In the genomic region with DNA sequence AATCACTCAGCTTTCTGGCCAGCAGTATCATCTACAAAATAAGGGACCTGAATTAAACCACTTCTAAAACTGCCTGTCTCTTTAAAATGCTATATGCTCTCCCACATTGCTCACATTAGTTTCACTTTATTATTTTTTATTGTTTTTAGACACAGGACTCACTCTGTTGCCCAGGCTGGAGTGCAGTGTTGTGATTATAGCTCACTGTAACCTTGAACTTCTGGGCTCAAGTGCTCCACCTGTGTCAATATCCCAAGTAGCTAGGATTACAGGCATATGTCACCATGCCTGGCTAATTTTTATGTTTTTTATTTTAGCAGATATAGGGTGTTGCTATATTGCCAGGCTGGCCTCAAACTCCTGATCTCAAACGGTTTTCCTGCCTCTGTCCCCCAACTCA, we compare ENCODE assay signal across 24 cellular contexts.
A peak's percentile ranks its signal among the peaks of the same experiment; 100 is the strongest.
DNase-seq lines count a peak whose midpoint lies in the region; ATAC-seq and TF ChIP-seq lines count a peak whose summit lies in the region.
"Had no signal": no experiment of that assay in that cellular context is flagged by ENCODE, and none has a peak within 500 bp of the region (broad histone marks: within the 10 kb centered on the region; RNA-seq: fewer than 3 reads in every experiment).

No MANE protein-coding gene starts in this region.

- peak overlapping the region in 3 of 4 donors; percentile 10 to 21 (median 18) for H3K27ac ChIP-seq in body of pancreas
- H3K27ac ChIP-seq in ascending aorta = no peak overlapping the region
- H3K27ac ChIP-seq: BLaER1 treated with 17β-estradiol and CSF1 and Interleukin-3, amounts not matched to agents 10 nM and 100 nM; Peyer's patch; VCaP had no signal

- peaks cover 38% of the 10 kb centered on the region for H3K4me1 ChIP-seq in body of pancreas
- H3K4me1 ChIP-seq in ascending aorta = no peaks in the 10 kb centered on the region
- H3K4me1 ChIP-seq: BLaER1 treated with 17β-estradiol and CSF1 and Interleukin-3, amounts not matched to agents 10 nM and 100 nM; Peyer's patch had no signal

- 27 to 34% methylated on average over 1 of the region's 1 CpG for WGBS in body of pancreas, 2 donors

- H3K4me3 Mint-ChIP-seq in activated T-helper 17 cell treated with anti-CD3 and anti-CD28 coated beads, Interleukin-2, amount 50 U/mL, for 72 hours = no peak overlapping the region
- H3K4me3 Mint-ChIP-seq: activated naive CD8-positive, alpha-beta T cell treated with anti-CD3 and anti-CD28 coated beads, Interleukin-2, amount 50 U/mL, for 24 hours; nephron had no signal

- TF ChIP-seq POLR2A in body of pancreas (IDR thresholded peaks at IDR 0.05) = no peak

- peak; percentile 96 for ATAC-seq in body of pancreas
- no peak for ATAC-seq in activated T-helper 17 cell treated with anti-CD3 and anti-CD28 coated beads, Interleukin-2, amount 50 U/mL, for 72 hours (replicated peaks)
- ATAC-seq: activated naive CD8-positive, alpha-beta T cell treated with anti-CD3 and anti-CD28 coated beads, Interleukin-2, amount 50 U/mL, for 24 hours; left cardiac atrium; sciatic nerve had no signal

- DNase-seq in NCI-H82 (lab: John Stamatoyannopoulos, UW) = peak; percentile 17
- DNase-seq in NCI-H82 treated with DMSO at 0.1 percent for 48 hours (lab: John Stamatoyannopoulos, UW; ENCODE audit: unreplicated experiment) = no peak
- peak; percentile 3 for DNase-seq in NCI-H345 treated with DMSO at 0.1 percent for 48 hours (lab: John Stamatoyannopoulos, UW; ENCODE audit: unreplicated experiment)
- DNase-seq in body of pancreas = peak; percentile 54 to 77 (median 63)
- DNase-seq in ecto neural progenitor cell (ENCODE audit: low spot score) = no peak
- no peak for DNase-seq in ascending aorta (ENCODE audit: low spot score in 2 of 2)
- no peak for DNase-seq in ureter (ENCODE audit: low spot score)
- DNase-seq: activated CD8-positive, alpha-beta memory T cell treated with anti-CD3 and anti-CD28 coated beads, Interleukin-2, amount 50 U/mL, for 48 hours; activated effector memory CD4-positive, alpha-beta T cell treated with anti-CD3 and anti-CD28 coated beads, Interleukin-2, amount 50 U/mL, for 16 hours; activated naive CD8-positive, alpha-beta T cell treated with anti-CD3 and anti-CD28 coated beads, Interleukin-2, amount 50 U/mL, for 24 hours; cortex of kidney; GDM1; GOT3; KBM-7; left cardiac atrium; midbrain; NCI-H526; Peyer's patch; T-helper 2 cell had no signal

- no peaks in the 10 kb centered on the region for H3K4me1 Mint-ChIP-seq in activated T-helper 17 cell treated with anti-CD3 and anti-CD28 coated beads, Interleukin-2, amount 50 U/mL, for 72 hours
- H3K4me1 Mint-ChIP-seq: activated naive CD8-positive, alpha-beta T cell treated with anti-CD3 and anti-CD28 coated beads, Interleukin-2, amount 50 U/mL, for 24 hours had no signal

- peaks cover 4% of the 10 kb centered on the region for H3K9me3 Mint-ChIP-seq in activated T-helper 17 cell treated with anti-CD3 and anti-CD28 coated beads, Interleukin-2, amount 50 U/mL, for 72 hours
- H3K9me3 Mint-ChIP-seq: activated naive CD8-positive, alpha-beta T cell treated with anti-CD3 and anti-CD28 coated beads, Interleukin-2, amount 50 U/mL, for 24 hours; nephron had no signal

- H3K27me3 ChIP-seq in body of pancreas (no peaks in the 10 kb centered on the region), ascending aorta (no peaks in the 10 kb centered on the region)
- H3K27me3 ChIP-seq: BLaER1 treated with 17β-estradiol and CSF1 and Interleukin-3, amounts not matched to agents 10 nM and 100 nM; Peyer's patch had no signal

- H3K4me3 ChIP-seq in body of pancreas (no peak overlapping the region), ascending aorta (no peak overlapping the region)
- H3K4me3 ChIP-seq: BLaER1 treated with 17β-estradiol and CSF1 and Interleukin-3, amounts not matched to agents 10 nM and 100 nM; Peyer's patch had no signal

- H3K36me3 ChIP-seq in body of pancreas (replicated peaks in 1 of 2; ENCODE audit: insufficient read depth in 1 of 2, low read depth in 2 of 2) = no peaks in the 10 kb centered on the region
- H3K36me3 ChIP-seq in ascending aorta = no peaks in the 10 kb centered on the region
- H3K36me3 ChIP-seq: BLaER1 treated with 17β-estradiol and CSF1 and Interleukin-3, amounts not matched to agents 10 nM and 100 nM; Peyer's patch had no signal

- no peaks in the 10 kb centered on the region for H3K36me3 Mint-ChIP-seq in activated T-helper 17 cell treated with anti-CD3 and anti-CD28 coated beads, Interleukin-2, amount 50 U/mL, for 72 hours (ENCODE audit: low read depth)

- H3K27me3 Mint-ChIP-seq in activated T-helper 17 cell treated with anti-CD3 and anti-CD28 coated beads, Interleukin-2, amount 50 U/mL, for 72 hours = no peaks in the 10 kb centered on the region
- H3K27me3 Mint-ChIP-seq: activated naive CD8-positive, alpha-beta T cell treated with anti-CD3 and anti-CD28 coated beads, Interleukin-2, amount 50 U/mL, for 24 hours had no signal

- H3K27ac Mint-ChIP-seq in activated T-helper 17 cell treated with anti-CD3 and anti-CD28 coated beads, Interleukin-2, amount 50 U/mL, for 72 hours = no peak overlapping the region
- H3K27ac Mint-ChIP-seq: activated naive CD8-positive, alpha-beta T cell treated with anti-CD3 and anti-CD28 coated beads, Interleukin-2, amount 50 U/mL, for 24 hours; nephron had no signal

- H3K9me3 ChIP-seq in body of pancreas (no peaks in the 10 kb centered on the region), ascending aorta (no peaks in the 10 kb centered on the region)
- H3K9me3 ChIP-seq: BLaER1 treated with 17β-estradiol and CSF1 and Interleukin-3, amounts not matched to agents 10 nM and 100 nM; Peyer's patch had no signal

- intact Hi-C loops in body of pancreas (cut with DNase I) (no loop called here), ascending aorta (cut with DNase I) (no loop called here)

- no peak for TF ChIP-seq CTCF in body of pancreas (IDR thresholded peaks at IDR 0.05)
- TF ChIP-seq CTCF in ascending aorta (IDR thresholded peaks at IDR 0.05) = no peak

Comparison
In these comparisons a context has a peak if more than half of its experiments do, and no peak if none do; other contexts are left out.
1. DNase-seq: peak in NCI-H82 (single experiment), NCI-H345 treated with DMSO at 0.1 percent for 48 hours (single experiment) and body of pancreas (4 of 4); none in NCI-H82 treated with DMSO at 0.1 percent for 48 hours (single experiment), ecto neural progenitor cell (single experiment), ascending aorta (0 of 2) and ureter (single experiment).
2. H3K27ac ChIP-seq: peak in body of pancreas (3 of 4); none in ascending aorta (0 of 2).